Comparison of ENCODE assay signal across 18 cellular contexts in the genomic region with DNA sequence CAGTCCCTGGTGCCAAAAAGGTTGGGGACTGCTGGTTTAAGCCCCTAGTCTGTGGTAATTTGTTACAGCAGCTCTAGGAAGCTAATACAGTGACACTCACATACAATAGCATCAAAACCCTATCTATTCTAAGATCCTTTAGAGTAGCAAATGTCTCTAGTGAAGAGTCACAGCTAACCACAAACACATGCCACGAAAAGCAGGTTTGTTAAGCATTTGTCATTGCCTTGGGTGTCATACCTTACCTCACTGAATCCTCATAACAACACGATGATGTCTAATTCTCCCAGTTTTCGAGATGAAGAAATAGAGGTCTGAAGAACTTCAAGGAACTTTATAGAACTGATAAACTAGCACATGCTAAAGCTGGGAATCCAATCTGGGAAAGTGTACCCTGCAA. TPM values are rescaled to one million over a fixed set of nuclear protein-coding genes. Genes with fewer than 3 reads are reported as not detected.
DNase-seq lines count a peak whose midpoint lies in the region; ATAC-seq, FAIRE-seq and TF ChIP-seq lines count a peak whose summit lies in the region.
"Had no signal": no experiment of that assay in that cellular context is flagged by ENCODE, and none has a peak within 500 bp of the region (broad histone marks: within the 10 kb centered on the region; RNA-seq: fewer than 3 reads in every experiment).

No MANE protein-coding gene starts in this region.

- no peak for TF ChIP-seq POLR2A in right lobe of liver (IDR thresholded peaks at IDR 0.05)

- H3K27ac Mint-ChIP-seq in activated CD4-positive, alpha-beta T cell treated with anti-CD3 and anti-CD28 coated beads for 36 hours = no peak overlapping the region
- H3K27ac Mint-ChIP-seq in astrocyte (ENCODE audit: unreplicated experiment) = no peak overlapping the region

- in situ Hi-C loops in GM23248 (cut with MboI) = no loop called here

- H3K9me3 ChIP-seq in GM23248 (ENCODE audit: low read depth) = no peaks in the 10 kb centered on the region
- no peaks in the 10 kb centered on the region for H3K9me3 ChIP-seq in astrocyte (ENCODE audit: insufficient read depth, low read depth, low read length)
- no peaks in the 10 kb centered on the region for H3K9me3 ChIP-seq in smooth muscle cell (replicated peaks; ENCODE audit: low read depth)
- no peaks in the 10 kb centered on the region for H3K9me3 ChIP-seq in right lobe of liver

- H3K36me3 ChIP-seq in GM23248 (ENCODE audit: low read depth) (no peaks in the 10 kb centered on the region), astrocyte (ENCODE audit: insufficient read depth, low read length) (no peaks in the 10 kb centered on the region), smooth muscle cell (ENCODE audit: low read depth) (no peaks in the 10 kb centered on the region), right lobe of liver (no peaks in the 10 kb centered on the region)

- peak; percentile 14 for DNase-seq in activated CD4-positive, alpha-beta T cell treated with anti-CD3 and anti-CD28 coated beads for 36 hours
- DNase-seq in activated CD4-positive, alpha-beta T cell treated with anti-CD3 and anti-CD28 coated beads, Interleukin-2, amount 50 U/mL, for 4 hours = no peak
- peak; percentile 52 for DNase-seq in GM23248
- DNase-seq in astrocyte (ENCODE audit: low read depth) = peak; percentile 8
- no peak for DNase-seq in smooth muscle cell (lab: John Stamatoyannopoulos, UW; ENCODE audit: unreplicated experiment)
- DNase-seq in activated naive CD4-positive, alpha-beta T cell (lab: John Stamatoyannopoulos, UW) = no peak
- DNase-seq in GM19239 (ENCODE audit: insufficient read length, low spot score) = no peak
- no peak for DNase-seq in right lobe of liver
- DNase-seq: COR-L47, GOT3, NCI-H1436 treated with DMSO at 0.1 percent for 48 hours, NCI-H2081, NCI-H524, RPMI8226 had no signal

- peaks cover 39% of the 10 kb centered on the region for H3K4me1 Mint-ChIP-seq in activated CD4-positive, alpha-beta T cell treated with anti-CD3 and anti-CD28 coated beads for 36 hours
- H3K4me1 Mint-ChIP-seq in astrocyte (ENCODE audit: low read depth, unreplicated experiment) = peaks cover 6% of the 10 kb centered on the region

- CTCF ChIA-PET in activated CD4-positive, alpha-beta T cell treated with anti-CD3 and anti-CD28 coated beads for 36 hours (lab: Charles Lee) = interaction anchor here (0.7 to 1.0 kb wide), 3 partner anchors 9 to 30 kb away, joined by 3 to 6 read pairs (median 3); no protein-coding TSS in a partner anchor

- no peaks in the 10 kb centered on the region for H3K79me2 ChIP-seq in GM23248 (ENCODE audit: insufficient read depth)
- no peaks in the 10 kb centered on the region for H3K79me2 ChIP-seq in astrocyte (ENCODE audit: insufficient read depth, low read length)
- H3K79me2 ChIP-seq in smooth muscle cell (ENCODE audit: low read depth) = no peaks in the 10 kb centered on the region

- intact Hi-C loops in activated CD4-positive, alpha-beta T cell treated with anti-CD3 and anti-CD28 coated beads for 36 hours (cut with DNase I, micrococcal nuclease) = no loop called here
- intact Hi-C loops in right lobe of liver (cut with DNase I) = no loop called here

- H3K9me2 ChIP-seq in GM23248 (ENCODE audit: insufficient read depth) = no peaks in the 10 kb centered on the region; the same call in 1 of the 2 replicates

- POLR2A ChIA-PET in activated CD4-positive, alpha-beta T cell treated with anti-CD3 and anti-CD28 coated beads for 36 hours (lab: Charles Lee) = no interaction called here

- H3K9ac ChIP-seq in GM23248 (no peak overlapping the region), astrocyte (ENCODE audit: low read length) (no peak overlapping the region), smooth muscle cell (ENCODE audit: low read depth) (no peak overlapping the region)

- H3K9me3 Mint-ChIP-seq in activated CD4-positive, alpha-beta T cell treated with anti-CD3 and anti-CD28 coated beads for 36 hours (ENCODE audit: low read depth) = peaks cover 2% of the 10 kb centered on the region
- no peaks in the 10 kb centered on the region for H3K9me3 Mint-ChIP-seq in astrocyte (ENCODE audit: unreplicated experiment)

- ATAC-seq in activated CD4-positive, alpha-beta T cell treated with anti-CD3 and anti-CD28 coated beads for 36 hours = peak; percentile 18
- no peak for ATAC-seq in right lobe of liver

- H3K4me2 ChIP-seq in GM23248 (ENCODE audit: unreplicated experiment) (no peak overlapping the region), astrocyte (ENCODE audit: low read length) (no peak overlapping the region), smooth muscle cell (no peak overlapping the region)

- H3K27me3 Mint-ChIP-seq in activated CD4-positive, alpha-beta T cell treated with anti-CD3 and anti-CD28 coated beads for 36 hours = peaks cover 2% of the 10 kb centered on the region
- H3K27me3 Mint-ChIP-seq in astrocyte (ENCODE audit: low read depth, unreplicated experiment) = no peaks in the 10 kb centered on the region

- TF ChIP-seq CTCF in astrocyte (IDR thresholded peaks at IDR 0.05; ENCODE audit: insufficient read depth, low read depth, low read length) (no peak), smooth muscle cell (IDR thresholded peaks at IDR 0.05; ENCODE audit: borderline replicate concordance, insufficient read depth, poor library complexity, severe bottlenecking) (no peak), right lobe of liver (IDR thresholded peaks at IDR 0.05) (no peak)

- H3F3A ChIP-seq in GM23248 (ENCODE audit: insufficient read depth) (no peaks in the 10 kb centered on the region), smooth muscle cell (ENCODE audit: low read depth) (no peaks in the 10 kb centered on the region)

- H3K4me3 Mint-ChIP-seq in activated CD4-positive, alpha-beta T cell treated with anti-CD3 and anti-CD28 coated beads for 36 hours = no peak overlapping the region
- H3K4me3 Mint-ChIP-seq in astrocyte (ENCODE audit: unreplicated experiment) = no peak overlapping the region

- H3K27ac ChIP-seq in GM23248 (no peak overlapping the region), astrocyte (ENCODE audit: low read depth, low read length) (no peak overlapping the region), smooth muscle cell (ENCODE audit: low read depth) (peak overlapping the region; percentile 19), right lobe of liver (no peak overlapping the region)
- H3K27ac ChIP-seq: C4-2B had no signal

- H4K20me1 ChIP-seq in GM23248 (ENCODE audit: insufficient read depth) (no peaks in the 10 kb centered on the region), astrocyte (ENCODE audit: insufficient read depth, low read length) (no peaks in the 10 kb centered on the region), smooth muscle cell (ENCODE audit: low read depth) (no peaks in the 10 kb centered on the region)

- 41 to 53% methylated on average over 3 of the region's 3 CpGs for WGBS in GM23248 (ENCODE audit: low coverage in 1 of 2, low lambda C conversion rate in 2 of 2, missing lambda C conversion rate in 2 of 2), 2 experiments
- 71% methylated on average over 3 of the region's 3 CpGs for WGBS in smooth muscle cell (ENCODE audit: low lambda C conversion rate)
- WGBS in right lobe of liver (ENCODE audit: insufficient coverage, low coverage, low lambda C conversion rate, missing lambda C conversion rate) = 89% methylated on average over 3 of the region's 3 CpGs

- FAIRE-seq in astrocyte (lab: Jason Lieb, UNC) = no peak
- no peak for FAIRE-seq in GM19239 (lab: Jason Lieb, UNC)
- FAIRE-seq: G401.6, GM12892, HTR-8/SVneo had no signal

- peaks cover 2% of the 10 kb centered on the region for H3K36me3 Mint-ChIP-seq in activated CD4-positive, alpha-beta T cell treated with anti-CD3 and anti-CD28 coated beads for 36 hours (ENCODE audit: low read depth)
- no peaks in the 10 kb centered on the region for H3K36me3 Mint-ChIP-seq in astrocyte (ENCODE audit: low read depth, unreplicated experiment)

- H3K27me3 ChIP-seq in GM23248 (replicated peaks; ENCODE audit: insufficient read depth) (no peaks in the 10 kb centered on the region), astrocyte (ENCODE audit: insufficient read depth, low read length) (no peaks in the 10 kb centered on the region), smooth muscle cell (ENCODE audit: low read depth) (no peaks in the 10 kb centered on the region), right lobe of liver (no peaks in the 10 kb centered on the region)

- no peak overlapping the region for H2AFZ ChIP-seq in GM23248
- H2AFZ ChIP-seq in astrocyte (ENCODE audit: low read depth, low read length) = no peak overlapping the region
- H2AFZ ChIP-seq in smooth muscle cell (ENCODE audit: low read depth) = no peak overlapping the region

- H3K4me3 ChIP-seq in GM23248 = no peak overlapping the region
- H3K4me3 ChIP-seq in astrocyte (ENCODE audit: insufficient read depth, low read depth, low read length) = no peak overlapping the region
- H3K4me3 ChIP-seq in smooth muscle cell = no peak overlapping the region
- no peak overlapping the region for H3K4me3 ChIP-seq in right lobe of liver

- H3K4me1 ChIP-seq in GM23248 (ENCODE audit: insufficient read depth) (no peaks in the 10 kb centered on the region), astrocyte (ENCODE audit: insufficient read depth, low read length) (peaks cover 3% of the 10 kb centered on the region), smooth muscle cell (ENCODE audit: low read depth) (no peaks in the 10 kb centered on the region), right lobe of liver (no peaks in the 10 kb centered on the region)

RNA-seq across cellular contexts. Expression of a gene that starts 29.6 kb away (rescaled TPM):
- total RNA-seq in activated CD4-positive, alpha-beta T cell treated with anti-CD3 and anti-CD28 coated beads for 36 hours = under 1 TPM; 0.05 to 0.28 TPM
- 5.4 and 11.3 TPM in 2 replicates for total RNA-seq in GM23248 (2014; rRNA removed; shearing (Covaris generic))
- polyA plus RNA-seq in GM23248 (2016; fragmentation: Nextera tagmentation; extraction: Ambion mirVana) = 1.9 and 2.3 TPM in 2 replicates
- total RNA-seq in astrocyte = 68.7 and 73.9 TPM in 2 replicates
- total RNA-seq in smooth muscle cell = 56.6 and 57.3 TPM in 2 replicates
- 9.9 and 10.6 TPM in 2 replicates for polyA plus RNA-seq in smooth muscle cell
- 100 to 1,000 TPM in 1 of 6 experiments, 10 to 100 TPM in 5; 19.5 to 101 (median 54.1) TPM for total RNA-seq in right lobe of liver

Comparison
In these comparisons a context has a peak if more than half of its experiments do, and no peak if none do; other contexts are left out.
1. DNase-seq: peak in activated CD4-positive, alpha-beta T cell treated with anti-CD3 and anti-CD28 coated beads for 36 hours (single experiment), GM23248 (single experiment) and astrocyte (single experiment); none in activated CD4-positive, alpha-beta T cell treated with anti-CD3 and anti-CD28 coated beads, Interleukin-2, amount 50 U/mL, for 4 hours (0 of 2), smooth muscle cell (single experiment), activated naive CD4-positive, alpha-beta T cell (0 of 4), GM19239 (single experiment) and right lobe of liver (0 of 3).